22 cellular contexts compared by ENCODE assay signal in the genomic region with DNA sequence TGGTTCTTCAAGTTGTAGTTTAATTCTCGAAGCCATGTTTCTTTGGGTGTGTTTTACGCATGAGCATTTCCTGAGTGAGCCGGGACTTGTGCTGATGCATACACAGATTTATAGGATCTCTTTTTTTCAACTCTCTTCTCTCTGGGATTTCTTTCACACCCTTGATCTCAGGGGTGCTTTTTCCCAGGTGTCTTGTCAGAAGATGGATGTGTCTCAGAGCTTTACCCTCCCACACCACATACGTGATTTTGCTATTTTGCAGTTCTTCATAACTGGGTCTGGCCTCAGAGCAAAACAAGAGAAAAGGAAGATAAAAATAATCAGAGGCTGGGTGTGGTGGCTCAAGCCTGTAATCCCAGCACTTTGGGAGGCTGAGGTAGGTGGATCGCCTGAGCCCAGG.
A peak's percentile ranks its signal among the peaks of the same experiment; 100 is the strongest.
DNase-seq lines count a peak whose midpoint lies in the region; ATAC-seq and TF ChIP-seq lines count a peak whose summit lies in the region.
"Had no signal": no experiment of that assay in that cellular context is flagged by ENCODE, and none has a peak within 500 bp of the region (broad histone marks: within the 10 kb centered on the region; RNA-seq: fewer than 3 reads in every experiment).

No MANE protein-coding gene starts in this region.

- no peak overlapping the region for H3K4me3 Mint-ChIP-seq in WTC11
- H3K4me3 Mint-ChIP-seq in naive B cell = no peak overlapping the region
- no peak overlapping the region for H3K4me3 Mint-ChIP-seq in stimulated activated memory B cell treated with anti-CD40 and anti-IgM and Interleukin-4, amounts not matched to agents 10 μg/mL and 1 μg/mL and 100 μg/mL, for 72 hours
- H3K4me3 Mint-ChIP-seq: CD14-positive monocyte; CD4-positive, alpha-beta T cell; CD8-positive, alpha-beta memory T cell; H9 had no signal

- no peaks in the 10 kb centered on the region for H3K4me1 Mint-ChIP-seq in WTC11
- H3K4me1 Mint-ChIP-seq in naive B cell = peaks cover 20 to 54% (median 46%) of the 10 kb centered on the region in 3 donors
- H3K4me1 Mint-ChIP-seq in stimulated activated memory B cell treated with anti-CD40 and anti-IgM and Interleukin-4, amounts not matched to agents 10 μg/mL and 1 μg/mL and 100 μg/mL, for 72 hours = peaks cover 21% of the 10 kb centered on the region
- H3K4me1 Mint-ChIP-seq: CD14-positive monocyte, H9 had no signal

- peaks cover 26% of the 10 kb centered on the region for H3K9me3 Mint-ChIP-seq in WTC11
- H3K9me3 Mint-ChIP-seq in naive B cell = peaks cover 4 to 13% (median 10%) of the 10 kb centered on the region in 7 donors
- peaks cover 5% of the 10 kb centered on the region for H3K9me3 Mint-ChIP-seq in stimulated activated memory B cell treated with anti-CD40 and anti-IgM and Interleukin-4, amounts not matched to agents 10 μg/mL and 1 μg/mL and 100 μg/mL, for 72 hours
- H3K9me3 Mint-ChIP-seq in activated naive CD4-positive, alpha-beta T cell treated with anti-CD3 and anti-CD28 coated beads, Interleukin-2, amount 50 U/mL, for 72 hours = peaks cover 5 to 9% of the 10 kb centered on the region in 2 donors

- H3K27ac Mint-ChIP-seq in WTC11 = peak overlapping the region; percentile 34; the same call in 1 of the 2 replicates
- peak overlapping the region in 5 of 6 donors; percentile 22 to 81 (median 59) for H3K27ac Mint-ChIP-seq in naive B cell
- peak overlapping the region; percentile 26 for H3K27ac Mint-ChIP-seq in stimulated activated memory B cell treated with anti-CD40 and anti-IgM and Interleukin-4, amounts not matched to agents 10 μg/mL and 1 μg/mL and 100 μg/mL, for 72 hours
- H3K27ac Mint-ChIP-seq in activated naive CD4-positive, alpha-beta T cell treated with anti-CD3 and anti-CD28 coated beads, Interleukin-2, amount 50 U/mL, for 72 hours = peak overlapping the region in 1 of 2 donors; percentile 0
- H3K27ac Mint-ChIP-seq: CD14-positive monocyte; CD4-positive, alpha-beta T cell; H9 had no signal

- DNase-seq in WTC11 (ENCODE audit: low spot score) (no peak), naive B cell (no peak), HuH-7 (ENCODE audit: low spot score) (no peak)
- no peak for DNase-seq in activated naive CD4-positive, alpha-beta T cell treated with anti-CD3 and anti-CD28 coated beads, Interleukin-2, amount 50 U/mL, for 72 hours (ENCODE audit: low spot score in 2 of 2)
- DNase-seq: 8988T; ACHN; AML-193; BE2C; CD4-positive, alpha-beta T cell; CD8-positive, alpha-beta memory T cell; DMS 273 treated with DMSO at 0.1 percent for 48 hours; DMS79; EL; GDM1; GM23248; H9 had no signal

- peaks cover 20% of the 10 kb centered on the region for H3K36me3 Mint-ChIP-seq in WTC11
- peaks cover 6 to 16% of the 10 kb centered on the region in 2 donors for H3K36me3 Mint-ChIP-seq in naive B cell
- H3K36me3 Mint-ChIP-seq in stimulated activated memory B cell treated with anti-CD40 and anti-IgM and Interleukin-4, amounts not matched to agents 10 μg/mL and 1 μg/mL and 100 μg/mL, for 72 hours = peaks cover 24% of the 10 kb centered on the region
- H3K36me3 Mint-ChIP-seq in activated naive CD4-positive, alpha-beta T cell treated with anti-CD3 and anti-CD28 coated beads, Interleukin-2, amount 50 U/mL, for 72 hours = peaks cover 6 to 9% of the 10 kb centered on the region in 2 donors
- H3K36me3 Mint-ChIP-seq: CD14-positive monocyte had no signal

- CTCF ChIA-PET in WTC11 (lab: Charles Lee) = no interaction called here

- H3K27me3 Mint-ChIP-seq in WTC11 (ENCODE audit: low read depth) = peaks cover 5% of the 10 kb centered on the region; the same call in 1 of the 2 replicates
- H3K27me3 Mint-ChIP-seq in naive B cell = no peaks in the 10 kb centered on the region
- no peaks in the 10 kb centered on the region for H3K27me3 Mint-ChIP-seq in stimulated activated memory B cell treated with anti-CD40 and anti-IgM and Interleukin-4, amounts not matched to agents 10 μg/mL and 1 μg/mL and 100 μg/mL, for 72 hours
- H3K27me3 Mint-ChIP-seq: CD4-positive, alpha-beta T cell had no signal

- POLR2A ChIA-PET in WTC11 (lab: Charles Lee) = no interaction called here

- no peak for TF ChIP-seq CTCF in WTC11 (IDR thresholded peaks at IDR 0.05)

- ATAC-seq in WTC11 = no peak
- no peak for ATAC-seq in naive B cell (ENCODE audit: low read depth in 2 of 2)
- ATAC-seq in stimulated activated memory B cell treated with anti-CD40 and anti-IgM and Interleukin-4, amounts not matched to agents 10 μg/mL and 1 μg/mL and 100 μg/mL, for 72 hours = no peak
- ATAC-seq in GM21390 (IDR thresholded peaks at IDR 0.05; ENCODE audit: unreplicated experiment) = no peak
- no peak for ATAC-seq in activated naive CD4-positive, alpha-beta T cell treated with anti-CD3 and anti-CD28 coated beads, Interleukin-2, amount 50 U/mL, for 72 hours
- ATAC-seq: A549, GM12878, HCT116 had no signal

TF ChIP-seq in WTC11, 78 proteins besides CTCF, POLR2A, EP300 and RAD21:
- TF ChIP-seq PRRX2 (CRISPR knock-in tag; IDR thresholded peaks at IDR 0.05) (no peak), RORB (CRISPR knock-in tag; IDR thresholded peaks at IDR 0.05) (no peak), CREM (CRISPR knock-in tag; IDR thresholded peaks at IDR 0.05) (no peak), ZNF396 (CRISPR knock-in tag; IDR thresholded peaks at IDR 0.05; ENCODE audit: borderline replicate concordance) (no peak)
- TF ChIP-seq, protein P1, sequence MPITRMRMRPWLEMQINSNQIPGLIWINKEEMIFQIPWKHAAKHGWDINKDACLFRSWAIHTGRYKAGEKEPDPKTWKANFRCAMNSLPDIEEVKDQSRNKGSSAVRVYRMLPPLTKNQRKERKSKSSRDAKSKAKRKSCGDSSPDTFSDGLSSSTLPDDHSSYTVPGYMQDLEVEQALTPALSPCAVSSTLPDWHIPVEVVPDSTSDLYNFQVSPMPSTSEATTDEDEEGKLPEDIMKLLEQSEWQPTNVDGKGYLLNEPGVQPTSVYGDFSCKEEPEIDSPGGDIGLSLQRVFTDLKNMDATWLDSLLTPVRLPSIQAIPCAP (CRISPR knock-in tag; IDR thresholded peaks at IDR 0.05) = no peak
- TF ChIP-seq, protein P2, sequence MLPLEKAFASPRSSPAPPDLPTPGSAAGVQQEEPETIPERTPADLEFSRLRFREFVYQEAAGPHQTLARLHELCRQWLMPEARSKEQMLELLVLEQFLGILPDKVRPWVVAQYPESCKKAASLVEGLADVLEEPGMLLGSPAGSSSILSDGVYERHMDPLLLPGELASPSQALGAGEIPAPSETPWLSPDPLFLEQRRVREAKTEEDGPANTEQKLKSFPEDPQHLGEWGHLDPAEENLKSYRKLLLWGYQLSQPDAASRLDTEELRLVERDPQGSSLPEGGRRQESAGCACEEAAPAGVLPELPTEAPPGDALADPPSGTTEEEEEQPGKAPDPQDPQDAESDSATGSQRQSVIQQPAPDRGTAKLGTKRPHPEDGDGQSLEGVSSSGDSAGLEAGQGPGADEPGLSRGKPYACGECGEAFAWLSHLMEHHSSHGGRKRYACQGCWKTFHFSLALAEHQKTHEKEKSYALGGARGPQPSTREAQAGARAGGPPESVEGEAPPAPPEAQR (CRISPR knock-in tag; IDR thresholded peaks at IDR 0.05) = no peak
- TF ChIP-seq, protein P3, sequence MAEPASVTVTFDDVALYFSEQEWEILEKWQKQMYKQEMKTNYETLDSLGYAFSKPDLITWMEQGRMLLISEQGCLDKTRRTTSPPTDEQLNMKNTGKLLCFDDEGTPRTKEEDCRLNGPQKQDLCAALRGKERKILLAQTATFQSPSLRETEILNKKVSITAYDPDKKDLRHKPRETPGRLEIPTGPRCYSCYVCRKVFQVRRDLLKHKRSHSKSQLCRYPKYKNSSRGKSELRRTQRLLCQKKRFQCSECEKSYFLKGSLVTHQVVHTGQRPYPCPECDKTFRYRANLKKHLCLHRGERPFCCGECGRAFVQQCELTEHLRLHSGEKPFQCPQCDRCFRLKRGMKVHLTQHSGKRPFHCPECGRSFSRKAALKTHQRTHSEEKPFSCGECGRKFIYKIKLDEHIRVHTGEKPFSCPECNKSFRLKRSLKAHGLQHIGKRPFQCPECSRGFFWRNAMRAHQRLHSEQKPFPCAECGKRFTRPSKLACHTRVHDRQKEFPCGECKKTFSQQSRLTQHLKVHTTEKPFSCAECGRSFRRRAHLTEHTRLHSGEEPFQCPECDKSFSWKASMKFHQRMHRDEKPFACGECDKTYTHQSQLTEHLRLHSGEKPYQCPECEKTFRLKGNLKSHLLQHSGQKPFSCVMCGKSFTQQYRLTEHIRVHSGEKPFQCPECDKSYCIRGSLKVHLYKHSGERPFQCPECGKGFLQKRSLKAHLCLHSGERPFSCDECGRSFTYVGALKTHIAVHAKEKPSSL (CRISPR knock-in tag; conservative IDR thresholded peaks at IDR 0.05) = no peak
- TF ChIP-seq, protein P4, sequence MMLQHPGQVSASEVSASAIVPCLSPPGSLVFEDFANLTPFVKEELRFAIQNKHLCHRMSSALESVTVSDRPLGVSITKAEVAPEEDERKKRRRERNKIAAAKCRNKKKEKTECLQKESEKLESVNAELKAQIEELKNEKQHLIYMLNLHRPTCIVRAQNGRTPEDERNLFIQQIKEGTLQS (CRISPR knock-in tag; conservative IDR thresholded peaks at IDR 0.05) = no peak
- TF ChIP-seq, protein P5, sequence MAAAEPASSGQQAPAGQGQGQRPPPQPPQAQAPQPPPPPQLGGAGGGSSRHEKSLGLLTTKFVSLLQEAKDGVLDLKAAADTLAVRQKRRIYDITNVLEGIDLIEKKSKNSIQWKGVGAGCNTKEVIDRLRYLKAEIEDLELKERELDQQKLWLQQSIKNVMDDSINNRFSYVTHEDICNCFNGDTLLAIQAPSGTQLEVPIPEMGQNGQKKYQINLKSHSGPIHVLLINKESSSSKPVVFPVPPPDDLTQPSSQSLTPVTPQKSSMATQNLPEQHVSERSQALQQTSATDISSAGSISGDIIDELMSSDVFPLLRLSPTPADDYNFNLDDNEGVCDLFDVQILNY (CRISPR knock-in tag; IDR thresholded peaks at IDR 0.05) = no peak
